ENCODE assay signal across 10 cellular contexts in genomic region chr12:67720383-67720856, GRCh38.
DNase-seq lines count a peak whose midpoint lies in the region; ATAC-seq and TF ChIP-seq lines count a peak whose summit lies in the region.
"Had no signal": no experiment of that assay in that cellular context is flagged by ENCODE, and none has a peak within 500 bp of the region (broad histone marks: within the 10 kb centered on the region; RNA-seq: fewer than 3 reads in every experiment).

No MANE protein-coding gene starts in this region.

- no peaks in the 10 kb centered on the region for H3K27me3 Mint-ChIP-seq in mesothelial cell of epicardium (ENCODE audit: low read depth)

- DNase-seq in AG10803 (ENCODE audit: low read depth): peak; percentile 83
- DNase-seq in HT1080 (ENCODE audit: low read depth): peak; percentile 31
- peak; percentile 39 to 68 for DNase-seq in cardiac fibroblast (ENCODE audit: low read depth in 2 of 2)
- no peak for DNase-seq in mesothelial cell of epicardium (ENCODE audit: low spot score in 2 of 2, unreplicated experiment in 2 of 2)
- DNase-seq in germinal center (ENCODE audit: low spot score): no peak
- DNase-seq: activated naive CD4-positive, alpha-beta T cell treated with anti-CD3 and anti-CD28 coated beads, Interleukin-2, amount 50 U/mL, for 16 hours; occipital lobe had no signal

- TF ChIP-seq CTCF in AG10803 (conservative IDR thresholded peaks at IDR 0.05; ENCODE audit: low read length) (no peak), cardiac fibroblast (IDR thresholded peaks at IDR 0.05; ENCODE audit: low read depth, low read length) (no peak), mesothelial cell of epicardium (IDR thresholded peaks at IDR 0.05; ENCODE audit: unreplicated experiment) (no peak)

- peak overlapping the region; percentile 13 for H3K27ac Mint-ChIP-seq in mesothelial cell of epicardium

- H3K36me3 Mint-ChIP-seq in mesothelial cell of epicardium: no peaks in the 10 kb centered on the region

- H3K4me1 Mint-ChIP-seq in mesothelial cell of epicardium: peaks cover 20% of the 10 kb centered on the region

- H3K4me3 ChIP-seq in AG10803 (ENCODE audit: low read length) (no peak overlapping the region), cardiac fibroblast (replicated peaks in 1 of 2; ENCODE audit: low read depth in 2 of 2, low read length in 2 of 2) (no peak overlapping the region)

- H3K4me3 Mint-ChIP-seq in mesothelial cell of epicardium: no peak overlapping the region

- ATAC-seq in GM21447 (IDR thresholded peaks at IDR 0.05; ENCODE audit: unreplicated experiment) (no peak), GM21423 (IDR thresholded peaks at IDR 0.05; ENCODE audit: unreplicated experiment) (no peak), GM18517 (IDR thresholded peaks at IDR 0.05; ENCODE audit: unreplicated experiment) (no peak)

- no peaks in the 10 kb centered on the region for H3K9me3 Mint-ChIP-seq in mesothelial cell of epicardium

Comparison
In these comparisons a context has a peak if more than half of its experiments do, and no peak if none do; other contexts are left out.
1. DNase-seq: peak in AG10803 (single experiment), HT1080 (single experiment) and cardiac fibroblast (2 of 2); none in mesothelial cell of epicardium (0 of 2) and germinal center (single experiment).